In genomic region chr7:55532150-55532917, GRCh38 we compare ENCODE assay signal across 2 cellular contexts.
TF ChIP-seq lines count a peak whose summit lies in the region.

No MANE protein-coding gene starts in this region.

TF ChIP-seq in endothelial cell of umbilical vein, 7 proteins besides CTCF, POLR2A, EP300 and RAD21:
- TF ChIP-seq MAX (IDR thresholded peaks at IDR 0.05; ENCODE audit: insufficient read depth, insufficient read length) (no peak), MYC (IDR thresholded peaks at IDR 0.05; ENCODE audit: low read depth, low read length) (no peak), POLR2AphosphoS5 (IDR thresholded peaks at IDR 0.05; ENCODE audit: insufficient read depth, low read depth, low read length) (no peak), JUN (IDR thresholded peaks at IDR 0.05; ENCODE audit: borderline replicate concordance, insufficient read depth, insufficient read length, low read depth) (no peak), GATA2 (IDR thresholded peaks at IDR 0.05; ENCODE audit: insufficient read depth, insufficient read length, low read depth, low read length) (no peak), FOS (IDR thresholded peaks at IDR 0.05; ENCODE audit: borderline replicate concordance, insufficient read depth, low read length) (no peak), EZH2 (IDR thresholded peaks at IDR 0.05; ENCODE audit: borderline replicate concordance, low read depth, low read length, severe bottlenecking) (no peak)

TF ChIP-seq in HepG2, 621 proteins besides CTCF, POLR2A, EP300 and RAD21 (continued from another document):
- no peak for TF ChIP-seq ZFP36 (IDR thresholded peaks at IDR 0.05; ENCODE audit: borderline replicate concordance, low read depth, low read length, partially characterized antibody)
- no peak for TF ChIP-seq KDM1A (CRISPR knock-in tag; IDR thresholded peaks at IDR 0.05)
- TF ChIP-seq TBX3 (IDR thresholded peaks at IDR 0.05; ENCODE audit: borderline replicate concordance) = no peak
- no peak for TF ChIP-seq ZNF326 (CRISPR knock-in tag; IDR thresholded peaks at IDR 0.05; ENCODE audit: borderline replicate concordance)
- TF ChIP-seq SSRP1 (CRISPR knock-in tag; IDR thresholded peaks at IDR 0.05) = no peak
- TF ChIP-seq ZBTB25 (CRISPR knock-in tag; IDR thresholded peaks at IDR 0.05) = no peak
- no peak for TF ChIP-seq IKZF4 (CRISPR knock-in tag; IDR thresholded peaks at IDR 0.05; ENCODE audit: borderline replicate concordance, low read depth, not compliant biosample characterization)
- TF ChIP-seq ZNF468 (CRISPR knock-in tag; IDR thresholded peaks at IDR 0.05) = no peak
- no peak for TF ChIP-seq PRDM4 (CRISPR knock-in tag; IDR thresholded peaks at IDR 0.05; ENCODE audit: borderline replicate concordance)
- TF ChIP-seq NBN (conservative IDR thresholded peaks at IDR 0.05) = no peak
- no peak for TF ChIP-seq FOXC1 (CRISPR knock-in tag; IDR thresholded peaks at IDR 0.05; ENCODE audit: borderline replicate concordance)
